Comparison of ENCODE assay signal across 18 cellular contexts in the genomic region with DNA sequence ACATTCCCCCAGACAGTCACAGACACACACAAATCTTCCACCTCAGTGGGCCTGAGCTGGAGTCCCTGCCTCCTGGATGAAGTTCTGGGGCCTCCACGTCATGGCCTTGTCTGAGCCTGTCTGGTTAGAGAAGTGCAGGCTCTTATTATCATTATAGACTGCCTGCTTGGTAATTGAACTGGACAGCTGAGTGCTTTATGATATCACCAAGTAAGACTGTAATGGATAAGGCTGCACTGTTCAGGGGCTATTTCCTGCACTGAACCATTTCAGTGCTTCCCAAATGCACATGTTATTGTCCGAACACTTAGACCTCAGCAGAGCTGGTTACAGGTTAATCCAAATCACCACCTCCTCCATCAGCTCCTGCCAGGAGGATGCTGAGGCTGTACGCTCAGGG. TPM values are rescaled to one million over a fixed set of nuclear protein-coding genes. Genes with fewer than 3 reads are reported as not detected.
DNase-seq lines count a peak whose midpoint lies in the region; ATAC-seq and TF ChIP-seq lines count a peak whose summit lies in the region.
"Had no signal": no experiment of that assay in that cellular context is flagged by ENCODE, and none has a peak within 500 bp of the region (broad histone marks: within the 10 kb centered on the region; RNA-seq: fewer than 3 reads in every experiment).

No MANE protein-coding gene starts in this region.

- H3K4me3 Mint-ChIP-seq in progenitor cell of endocrine pancreas (ENCODE audit: low read depth) = no peak overlapping the region
- H3K4me3 Mint-ChIP-seq in activated CD4-positive, alpha-beta T cell treated with anti-CD3 and anti-CD28 coated beads, Interleukin-2, amount 10 ng/mL, durations not matched to agents 24 days and 14 days = no peak overlapping the region
- H3K4me3 Mint-ChIP-seq: CD4-positive, alpha-beta memory T cell had no signal

- no peaks in the 10 kb centered on the region for H3K27me3 Mint-ChIP-seq in progenitor cell of endocrine pancreas
- H3K27me3 Mint-ChIP-seq in activated CD4-positive, alpha-beta T cell treated with anti-CD3 and anti-CD28 coated beads, Interleukin-2, amount 10 ng/mL, durations not matched to agents 24 days and 14 days = no peaks in the 10 kb centered on the region
- H3K27me3 Mint-ChIP-seq: CD4-positive, alpha-beta memory T cell had no signal

- peak overlapping the region; percentile 95 for H3K27ac Mint-ChIP-seq in progenitor cell of endocrine pancreas
- no peak overlapping the region for H3K27ac Mint-ChIP-seq in activated CD4-positive, alpha-beta T cell treated with anti-CD3 and anti-CD28 coated beads, Interleukin-2, amount 10 ng/mL, durations not matched to agents 24 days and 14 days
- H3K27ac Mint-ChIP-seq: CD4-positive, alpha-beta memory T cell had no signal

- no peaks in the 10 kb centered on the region for H3K36me3 Mint-ChIP-seq in progenitor cell of endocrine pancreas (ENCODE audit: insufficient read depth)
- no peaks in the 10 kb centered on the region for H3K36me3 Mint-ChIP-seq in activated CD4-positive, alpha-beta T cell treated with anti-CD3 and anti-CD28 coated beads, Interleukin-2, amount 10 ng/mL, durations not matched to agents 24 days and 14 days (ENCODE audit: low read depth)
- H3K36me3 Mint-ChIP-seq: CD4-positive, alpha-beta memory T cell had no signal

- H3K4me1 Mint-ChIP-seq in progenitor cell of endocrine pancreas (ENCODE audit: low read depth) = peaks cover 25% of the 10 kb centered on the region
- peaks cover 11% of the 10 kb centered on the region for H3K4me1 Mint-ChIP-seq in activated CD4-positive, alpha-beta T cell treated with anti-CD3 and anti-CD28 coated beads, Interleukin-2, amount 10 ng/mL, durations not matched to agents 24 days and 14 days

- DNase-seq in NCI-H2227 (lab: John Stamatoyannopoulos, UW; ENCODE audit: unreplicated experiment) (peak; percentile 65), SK-N-DZ (ENCODE audit: low spot score) (peak; percentile 96), kidney tubule cell (ENCODE audit: low spot score) (peak; percentile 24), progenitor cell of endocrine pancreas (ENCODE audit: low spot score, unreplicated experiment) (no peak), RPMI8226 (no peak), NCI-H524 (lab: John Stamatoyannopoulos, UW) (no peak)
- DNase-seq in activated CD4-positive, alpha-beta T cell treated with anti-CD3 and anti-CD28 coated beads, Interleukin-2, amount 10 ng/mL, durations not matched to agents 24 days and 14 days = no peak
- DNase-seq: Caco-2; CD4-positive, alpha-beta memory T cell; DMS 273 treated with DMSO at 0.1 percent for 48 hours; DMS79 treated with DMSO at 0.1 percent for 48 hours; MG63; NCI-H1694 treated with DMSO at 0.1 percent for 48 hours; NCI-H2081 treated with DMSO at 0.1 percent for 48 hours; NCI-H510A treated with DMSO at 0.1 percent for 48 hours; PC-3; SIG-M5 had no signal

- no peaks in the 10 kb centered on the region for H3K9me3 Mint-ChIP-seq in progenitor cell of endocrine pancreas (ENCODE audit: low read depth)
- H3K9me3 Mint-ChIP-seq in activated CD4-positive, alpha-beta T cell treated with anti-CD3 and anti-CD28 coated beads, Interleukin-2, amount 10 ng/mL, durations not matched to agents 24 days and 14 days = no peaks in the 10 kb centered on the region
- H3K9me3 Mint-ChIP-seq: CD4-positive, alpha-beta memory T cell had no signal

- no peak for TF ChIP-seq CTCF in progenitor cell of endocrine pancreas (IDR thresholded peaks at IDR 0.05; ENCODE audit: unreplicated experiment)

- intact Hi-C loops in activated CD4-positive, alpha-beta T cell treated with anti-CD3 and anti-CD28 coated beads, Interleukin-2, amount 10 ng/mL, durations not matched to agents 24 days and 14 days (cut with micrococcal nuclease) = no loop called here

- ATAC-seq in GM21619 (IDR thresholded peaks at IDR 0.05; ENCODE audit: unreplicated experiment) = no peak
- ATAC-seq: PC-3 had no signal

RNA-seq across cellular contexts. Expression of gene ST6GAL1, which starts 8.7 kb away (rescaled TPM):
- polyA plus RNA-seq in SK-N-DZ (2014; cell fraction: cytosol; rRNA removed) = 66.2 and 73.8 TPM in 2 replicates
- polyA plus RNA-seq in SK-N-DZ (2014; cell fraction: nucleus; rRNA removed) = 32.4 and 48.0 TPM in 2 replicates
- total RNA-seq in progenitor cell of endocrine pancreas = 74.0 and 80.7 TPM in 2 replicates
- 128 and 132 TPM in 2 replicates for total RNA-seq in activated CD4-positive, alpha-beta T cell treated with anti-CD3 and anti-CD28 coated beads, Interleukin-2, amount 10 ng/mL, durations not matched to agents 24 days and 14 days

Comparison
In these comparisons a context has a peak if more than half of its experiments do, and no peak if none do; other contexts are left out.
1. DNase-seq: peak in NCI-H2227 (single experiment), SK-N-DZ (single experiment) and kidney tubule cell (single experiment); none in progenitor cell of endocrine pancreas (single experiment), RPMI8226 (single experiment), NCI-H524 (0 of 2) and activated CD4-positive, alpha-beta T cell treated with anti-CD3 and anti-CD28 coated beads, Interleukin-2, amount 10 ng/mL, durations not matched to agents 24 days and 14 days (single experiment).